ENCODE assay signal across 40 cellular contexts in the genomic region with DNA sequence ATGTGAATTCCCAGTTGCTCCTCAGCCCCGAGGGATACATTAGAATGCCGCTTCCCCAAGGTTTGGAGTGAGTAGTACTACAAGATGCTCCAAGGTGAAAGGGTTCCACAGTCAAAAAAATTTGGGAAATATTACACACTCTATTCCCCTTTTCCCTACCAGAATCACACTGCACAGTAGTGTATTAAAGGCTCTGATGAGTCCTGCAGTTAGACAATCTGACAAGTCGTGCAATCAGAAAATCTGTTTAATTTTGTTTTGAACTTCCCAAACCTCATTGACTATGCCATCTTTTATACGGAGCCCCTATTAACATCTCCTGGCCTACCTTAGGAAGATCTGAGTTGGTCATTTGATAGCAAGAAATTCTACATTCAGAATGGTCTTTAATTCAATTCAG. TPM values are rescaled to one million over a fixed set of nuclear protein-coding genes. Genes with fewer than 3 reads are reported as not detected.
"Had no signal": no experiment of that assay in that cellular context is flagged by ENCODE, and none has a peak within 500 bp of the region (broad histone marks: within the 10 kb centered on the region; RNA-seq: fewer than 3 reads in every experiment).

No MANE protein-coding gene starts in this region.

- H3K4me3 ChIP-seq: adrenal gland, body of pancreas, breast epithelium had no signal

- H3K27me3 ChIP-seq: adrenal gland, body of pancreas, brain microvascular endothelial cell, breast epithelium had no signal

- H3K27me3 Mint-ChIP-seq: activated B cell treated with CpG ODN at 0.5 μM for 24 hours; activated CD4-positive, alpha-beta memory T cell treated with anti-CD3 and anti-CD28 coated beads for 36 hours; activated CD8-positive, alpha-beta T cell treated with anti-CD3 and anti-CD28 coated beads for 36 hours; activated T-helper 17 cell treated with anti-CD3 and anti-CD28 coated beads, Interleukin-2, amount 50 U/mL, for 72 hours had no signal

- H3K4me1 Mint-ChIP-seq: activated B cell treated with CpG ODN at 0.5 μM for 24 hours; activated CD4-positive, alpha-beta T cell treated with anti-CD3 and anti-CD28 coated beads, Interleukin-2, amount 10 ng/mL, durations not matched to agents 24 days and 14 days; activated naive CD8-positive, alpha-beta T cell treated with anti-CD3 and anti-CD28 coated beads for 36 hours; activated T-helper 17 cell treated with anti-CD3 and anti-CD28 coated beads, Interleukin-2, amount 50 U/mL, for 72 hours had no signal

- H3K9me3 ChIP-seq: adrenal gland, body of pancreas, breast epithelium had no signal

- H3K36me3 ChIP-seq: adrenal gland, brain microvascular endothelial cell, breast epithelium had no signal

- ATAC-seq: activated CD8-positive, alpha-beta T cell treated with anti-CD3 and anti-CD28 coated beads for 36 hours; activated naive CD4-positive, alpha-beta T cell treated with anti-CD3 and anti-CD28 coated beads, Interleukin-2, amount 50 U/mL, for 72 hours; activated T-cell treated with anti-CD3 and anti-CD28 coated beads, Interleukin-2, amount 50 U/mL, for 4 hours; activated T-cell treated with anti-CD3 and anti-CD28 coated beads, Interleukin-2, amount 50 U/mL, for 72 hours; activated T-helper 17 cell treated with anti-CD3 and anti-CD28 coated beads, Interleukin-2, amount 50 U/mL, for 72 hours; body of pancreas had no signal

- DNase-seq: activated B cell treated with CpG ODN at 0.5 μM for 24 hours; activated CD4-positive, alpha-beta memory T cell treated with anti-CD3 and anti-CD28 coated beads for 36 hours; activated CD4-positive, alpha-beta T cell treated with anti-CD3 and anti-CD28 coated beads for 4 hours; activated CD4-positive, alpha-beta T cell treated with anti-CD3 and anti-CD28 coated beads, Interleukin-2, amount 10 ng/mL, durations not matched to agents 24 days and 14 days; activated CD4-positive, alpha-beta T cell treated with anti-CD3 and anti-CD28 coated beads, Interleukin-2, amount 50 U/mL, for 1 hour; activated CD4-positive, alpha-beta T cell treated with anti-CD3 and anti-CD28 coated beads, Interleukin-2, amount 50 U/mL, for 4 hours; activated CD4-positive, CD25-positive, alpha-beta regulatory T cell treated with anti-CD3 and anti-CD28 coated beads, Interleukin-2, amount 50 U/mL, for 72 hours; activated CD8-positive, alpha-beta memory T cell treated with anti-CD3 and anti-CD28 coated beads, Interleukin-2, amount 50 U/mL, for 4 hours; activated CD8-positive, alpha-beta T cell treated with anti-CD3 and anti-CD28 coated beads for 36 hours; activated effector memory CD4-positive, alpha-beta T cell treated with anti-CD3 and anti-CD28 coated beads, Interleukin-2, amount 50 U/mL, for 16 hours; activated gamma-delta T cell treated with Interleukin-2 at 50 U/mL for 16 hours; activated naive CD4-positive, alpha-beta T cell; activated naive CD4-positive, alpha-beta T cell treated with anti-CD3 and anti-CD28 coated beads for 36 hours; activated naive CD4-positive, alpha-beta T cell treated with anti-CD3 and anti-CD28 coated beads, Interleukin-2, amount 50 U/mL, for 16 hours; activated naive CD8-positive, alpha-beta T cell treated with anti-CD3 and anti-CD28 coated beads for 36 hours; activated T-cell treated with anti-CD3 and anti-CD28 coated beads for 4 hours; activated T-cell treated with anti-CD3 and anti-CD28 coated beads, Interleukin-2, amount 50 U/mL, for 1 hour; activated T-cell treated with anti-CD3 and anti-CD28 coated beads, Interleukin-2, amount 50 U/mL, for 4 hours; activated T-cell treated with anti-CD3 and anti-CD28 coated beads, Interleukin-2, amount 50 U/mL, for 72 hours; adrenal gland; amniotic stem cell; aorta; body of pancreas; brain microvascular endothelial cell; central memory CD4-positive, alpha-beta T cell; T-helper 1 cell; T-helper 2 cell; T-helper 9 cell had no signal

- H3K4me1 ChIP-seq: adrenal gland, body of pancreas, breast epithelium had no signal

- H3K4me3 Mint-ChIP-seq: activated B cell treated with CpG ODN at 0.5 μM for 24 hours; activated CD4-positive, alpha-beta memory T cell treated with anti-CD3 and anti-CD28 coated beads for 36 hours; activated CD4-positive, alpha-beta T cell treated with anti-CD3 and anti-CD28 coated beads, Interleukin-2, amount 10 ng/mL, durations not matched to agents 24 days and 14 days; activated CD8-positive, alpha-beta T cell treated with anti-CD3 and anti-CD28 coated beads for 36 hours; activated naive CD4-positive, alpha-beta T cell treated with anti-CD3 and anti-CD28 coated beads for 36 hours; activated naive CD8-positive, alpha-beta T cell treated with anti-CD3 and anti-CD28 coated beads for 36 hours; activated T-cell treated with anti-CD3 and anti-CD28 coated beads, Interleukin-2, amount 50 U/mL, for 4 hours; activated T-cell treated with anti-CD3 and anti-CD28 coated beads, Interleukin-2, amount 50 U/mL, for 72 hours; activated T-helper 1 cell treated with anti-CD3 and anti-CD28 coated beads, Interleukin-12 subunit alpha, Interleukin-12 subunit beta, Interleukin-2, Interleukin-4 antibody, amounts not matched to agents 30 ng/mL and 10 ng/mL and 1 ng/mL, durations not matched to agents 14 hours and 24 hours and 36 hours; activated T-helper 17 cell treated with anti-CD3 and anti-CD28 coated beads, Interleukin-2, amount 50 U/mL, for 72 hours; T-helper 1 cell treated with Interleukin-12 subunit alpha and Interleukin-12 subunit beta and Interleukin-4 antibody, amounts not matched to agents 30 μg/mL and 1 μg/mL, for 36 hours; T-helper 2 cell treated with Interferon-gamma antibody and Interleukin-4, amounts not matched to agents 5 μg/mL and 100 μg/mL, for 36 hours had no signal

- FAIRE-seq: astrocyte, TTC549 had no signal

- H3K27ac Mint-ChIP-seq: activated B cell treated with CpG ODN at 0.5 μM for 24 hours; activated CD4-positive, alpha-beta memory T cell treated with anti-CD3 and anti-CD28 coated beads for 36 hours; activated CD4-positive, alpha-beta T cell treated with anti-CD3 and anti-CD28 coated beads, Interleukin-2, amount 10 ng/mL, durations not matched to agents 24 days and 14 days; activated CD8-positive, alpha-beta T cell treated with anti-CD3 and anti-CD28 coated beads for 36 hours; activated naive CD4-positive, alpha-beta T cell treated with anti-CD3 and anti-CD28 coated beads for 36 hours; activated naive CD4-positive, alpha-beta T cell treated with anti-CD3 and anti-CD28 coated beads, Interleukin-2, amount 50 U/mL, for 72 hours; activated naive CD8-positive, alpha-beta T cell treated with anti-CD3 and anti-CD28 coated beads for 36 hours; activated T-cell treated with anti-CD3 and anti-CD28 coated beads, Interleukin-2, amount 50 U/mL, for 72 hours; activated T-helper 1 cell treated with anti-CD3 and anti-CD28 coated beads, Interleukin-12 subunit alpha, Interleukin-12 subunit beta, Interleukin-2, Interleukin-4 antibody, amounts not matched to agents 30 ng/mL and 10 ng/mL and 1 ng/mL, durations not matched to agents 14 hours and 24 hours and 36 hours; activated T-helper 17 cell treated with anti-CD3 and anti-CD28 coated beads, Interleukin-2, amount 50 U/mL, for 72 hours; T-helper 1 cell treated with Interleukin-12 subunit alpha and Interleukin-12 subunit beta and Interleukin-4 antibody, amounts not matched to agents 30 μg/mL and 1 μg/mL, for 36 hours; T-helper 2 cell treated with Interferon-gamma antibody and Interleukin-4, amounts not matched to agents 5 μg/mL and 100 μg/mL, for 36 hours had no signal

- H3K27ac ChIP-seq: adrenal gland, body of pancreas, brain microvascular endothelial cell, breast epithelium, VCaP had no signal

- H3K9me3 Mint-ChIP-seq: activated B cell treated with CpG ODN at 0.5 μM for 24 hours; activated CD4-positive, alpha-beta memory T cell treated with anti-CD3 and anti-CD28 coated beads for 36 hours; activated CD4-positive, alpha-beta T cell treated with anti-CD3 and anti-CD28 coated beads, Interleukin-2, amount 10 ng/mL, durations not matched to agents 24 days and 14 days; activated CD8-positive, alpha-beta T cell treated with anti-CD3 and anti-CD28 coated beads for 36 hours; activated naive CD4-positive, alpha-beta T cell treated with anti-CD3 and anti-CD28 coated beads for 36 hours; activated naive CD4-positive, alpha-beta T cell treated with anti-CD3 and anti-CD28 coated beads, Interleukin-2, amount 50 U/mL, for 72 hours; activated naive CD8-positive, alpha-beta T cell treated with anti-CD3 and anti-CD28 coated beads for 36 hours; activated T-cell treated with anti-CD3 and anti-CD28 coated beads, Interleukin-2, amount 50 U/mL, for 4 hours; activated T-cell treated with anti-CD3 and anti-CD28 coated beads, Interleukin-2, amount 50 U/mL, for 72 hours; activated T-helper 1 cell treated with anti-CD3 and anti-CD28 coated beads, Interleukin-12 subunit alpha, Interleukin-12 subunit beta, Interleukin-2, Interleukin-4 antibody, amounts not matched to agents 30 ng/mL and 10 ng/mL and 1 ng/mL, durations not matched to agents 14 hours and 24 hours and 36 hours; activated T-helper 17 cell treated with anti-CD3 and anti-CD28 coated beads, Interleukin-2, amount 50 U/mL, for 72 hours; T-helper 1 cell treated with Interleukin-12 subunit alpha and Interleukin-12 subunit beta and Interleukin-4 antibody, amounts not matched to agents 30 μg/mL and 1 μg/mL, for 36 hours; T-helper 2 cell treated with Interferon-gamma antibody and Interleukin-4, amounts not matched to agents 5 μg/mL and 100 μg/mL, for 36 hours had no signal

- H3K36me3 Mint-ChIP-seq: activated CD4-positive, alpha-beta memory T cell treated with anti-CD3 and anti-CD28 coated beads for 36 hours; activated naive CD4-positive, alpha-beta T cell treated with anti-CD3 and anti-CD28 coated beads, Interleukin-2, amount 50 U/mL, for 72 hours; activated naive CD8-positive, alpha-beta T cell treated with anti-CD3 and anti-CD28 coated beads for 36 hours had no signal

RNA-seq across cellular contexts. Expression of gene UCMA, which starts 13.6 kb away (rescaled TPM):
- total RNA-seq: activated B cell treated with CpG ODN at 0.5 μM for 24 hours; activated CD4-positive, alpha-beta memory T cell treated with anti-CD3 and anti-CD28 coated beads for 36 hours; activated CD4-positive, alpha-beta T cell treated with anti-CD3 and anti-CD28 coated beads, Interleukin-2, amount 10 ng/mL, durations not matched to agents 24 days and 14 days; activated CD8-positive, alpha-beta memory T cell treated with anti-CD3 and anti-CD28 coated beads for 36 hours; activated CD8-positive, alpha-beta T cell treated with anti-CD3 and anti-CD28 coated beads for 36 hours; activated naive CD4-positive, alpha-beta T cell treated with anti-CD3 and anti-CD28 coated beads for 36 hours; activated naive CD4-positive, alpha-beta T cell treated with anti-CD3 and anti-CD28 coated beads, Interleukin-2, amount 50 U/mL, for 72 hours; activated naive CD8-positive, alpha-beta T cell treated with anti-CD3 and anti-CD28 coated beads for 36 hours; activated T-cell treated with anti-CD3 and anti-CD28 coated beads, Interleukin-2, amount 50 U/mL, for 4 hours; activated T-cell treated with anti-CD3 and anti-CD28 coated beads, Interleukin-2, amount 50 U/mL, for 72 hours; activated T-helper 1 cell treated with anti-CD3 and anti-CD28 coated beads, Interleukin-12 subunit alpha, Interleukin-12 subunit beta, Interleukin-2, Interleukin-4 antibody, amounts not matched to agents 30 ng/mL and 10 ng/mL and 1 ng/mL, durations not matched to agents 14 hours and 24 hours and 36 hours; activated T-helper 17 cell treated with anti-CD3 and anti-CD28 coated beads, Interleukin-2, amount 50 U/mL, for 72 hours; adrenal gland; aorta; astrocyte; body of pancreas; breast epithelium; cardiac septum; chondrocyte had no signal
- polyA plus RNA-seq: adrenal gland, aorta had no signal
